ENCODE assay signal across 8 cellular contexts in the genomic region with DNA sequence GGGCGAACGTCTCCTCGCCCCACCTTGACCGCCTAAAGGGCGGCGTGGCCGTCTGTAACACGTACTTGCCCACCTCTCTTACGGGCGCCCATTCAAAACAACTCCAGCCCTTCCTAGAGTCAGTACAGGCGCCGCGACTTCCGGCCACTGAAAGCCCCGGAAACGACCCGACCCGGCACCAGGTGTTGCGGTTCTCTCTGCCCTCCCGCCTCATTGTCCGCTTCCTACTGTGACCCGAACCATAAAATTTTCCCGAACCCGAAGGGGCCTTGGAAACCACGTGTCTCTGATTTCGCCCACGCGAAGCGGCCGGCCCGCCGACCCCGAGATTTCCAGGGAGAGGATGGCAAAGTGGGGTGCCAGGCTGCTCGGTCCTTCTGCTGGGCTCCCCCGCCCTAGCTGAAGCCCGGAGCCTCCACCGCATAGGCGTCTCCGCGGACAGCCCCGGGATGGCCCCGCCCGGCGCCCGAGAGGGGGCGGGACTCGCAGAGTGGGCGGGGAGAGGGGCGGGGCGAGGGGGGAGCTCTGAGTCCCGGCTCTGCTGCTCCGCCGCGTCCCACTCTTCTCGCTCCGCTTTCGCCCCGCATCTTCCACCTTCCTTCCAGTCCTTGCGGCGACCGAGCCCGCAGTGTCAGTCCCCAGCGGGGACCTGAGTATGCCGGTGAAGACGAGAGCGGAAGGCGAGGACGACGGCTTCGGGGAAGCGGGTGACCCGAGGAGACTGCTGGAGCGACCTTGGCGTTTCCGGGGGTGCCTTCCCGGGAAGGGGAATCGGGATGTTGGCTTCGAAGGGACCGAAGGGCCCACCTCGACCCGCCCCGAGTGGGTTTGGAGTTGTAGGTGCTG. TPM values are rescaled to one million over a fixed set of nuclear protein-coding genes. Genes with fewer than 3 reads are reported as not detected.
DNase-seq lines count a peak whose midpoint lies in the region; ATAC-seq and TF ChIP-seq lines count a peak whose summit lies in the region.

No MANE protein-coding gene starts in this region.

- no peak for TF ChIP-seq CTCF in C4-2B (conservative IDR thresholded peaks at IDR 0.05)
- no peak for TF ChIP-seq CTCF in lower leg skin (IDR thresholded peaks at IDR 0.05)

- peak overlapping the region; percentile 97 for H3K27ac ChIP-seq in C4-2B
- peak overlapping the region; percentile 99 for H3K27ac ChIP-seq in duodenal mucosa (ENCODE audit: low read depth, low read length)

- H3K4me1 ChIP-seq in duodenal mucosa (ENCODE audit: control insufficient read depth in 1 of 2, insufficient read depth in 2 of 2, low read length in 2 of 2), result peaks cover 23 to 25% of the 10 kb centered on the region in 2 donors

- POLR2A ChIA-PET in activated CD4-positive, alpha-beta memory T cell treated with anti-CD3 and anti-CD28 coated beads for 36 hours (lab: Charles Lee), result interaction anchor here (0.7 to 1.1 kb wide), 5 partner anchors 11 to 244 kb away, joined by 3 to 4 read pairs (median 3); no protein-coding TSS in a partner anchor

- peak overlapping the region; percentile 89 for H3K27ac Mint-ChIP-seq in activated CD4-positive, alpha-beta memory T cell treated with anti-CD3 and anti-CD28 coated beads for 36 hours

- H3K9me3 ChIP-seq in duodenal mucosa (ENCODE audit: control insufficient read depth in 1 of 2, low read length in 2 of 2), result no peaks in the 10 kb centered on the region

- DNase-seq in NCI-H748 treated with DMSO at 0.1 percent for 48 hours (lab: John Stamatoyannopoulos, UW) (peak; percentile 84), lower leg skin (ENCODE audit: low spot score in 2 of 2) (peak; percentile 80 to 95)
- peak; percentile 88 for DNase-seq in activated CD4-positive, alpha-beta memory T cell treated with anti-CD3 and anti-CD28 coated beads for 36 hours
- DNase-seq in stimulated activated CD4-positive, alpha-beta T cell treated with anti-CD3 and anti-CD28 coated beads, Interleukin-4, amount 100 ng/mL, for 4 hours, result peak; percentile 82 to 84

- peak; percentile 56 for ATAC-seq in GM19438 (IDR thresholded peaks at IDR 0.05; ENCODE audit: low read depth, unreplicated experiment)
- ATAC-seq in HG03571 (IDR thresholded peaks at IDR 0.05; ENCODE audit: unreplicated experiment), result peak; percentile 53

- WGBS in lower leg skin, 2 donors, result 0% methylated on average over 34 to 53 of the region's 82 CpGs

- no peak for TF ChIP-seq POLR2A in lower leg skin (IDR thresholded peaks at IDR 0.05)

- peaks cover 5 to 15% of the 10 kb centered on the region in 2 donors for H3K36me3 ChIP-seq in duodenal mucosa (ENCODE audit: control insufficient read depth in 1 of 2, insufficient read depth in 2 of 2, low read length in 2 of 2)

- H3K9ac ChIP-seq in duodenal mucosa (ENCODE audit: low read depth in 1 of 2, low read length in 2 of 2), result peak overlapping the region; percentile 90 to 95

- H3K36me3 Mint-ChIP-seq in activated CD4-positive, alpha-beta memory T cell treated with anti-CD3 and anti-CD28 coated beads for 36 hours, result peaks cover 7% of the 10 kb centered on the region

- H3K27me3 ChIP-seq in duodenal mucosa (ENCODE audit: control insufficient read depth in 1 of 2, insufficient read depth in 2 of 2, low read length in 2 of 2), result no peaks in the 10 kb centered on the region

- CTCF ChIA-PET in activated CD4-positive, alpha-beta memory T cell treated with anti-CD3 and anti-CD28 coated beads for 36 hours (lab: Charles Lee), result interaction anchor here (0.7 to 5.1 kb wide), 11 partner anchors 8 to 413 kb away, joined by 3 to 48 read pairs (median 3); partner anchors contain the start of gene BBLN

- H3K4me1 Mint-ChIP-seq in activated CD4-positive, alpha-beta memory T cell treated with anti-CD3 and anti-CD28 coated beads for 36 hours (ENCODE audit: low read depth), result peaks cover 28% of the 10 kb centered on the region

- H3K27me3 Mint-ChIP-seq in activated CD4-positive, alpha-beta memory T cell treated with anti-CD3 and anti-CD28 coated beads for 36 hours, result no peaks in the 10 kb centered on the region

- H3K4me3 Mint-ChIP-seq in activated CD4-positive, alpha-beta memory T cell treated with anti-CD3 and anti-CD28 coated beads for 36 hours, result peak overlapping the region; percentile 96

- intact Hi-C loops in activated CD4-positive, alpha-beta memory T cell treated with anti-CD3 and anti-CD28 coated beads for 36 hours (cut with micrococcal nuclease), result loop anchor here (1.0 to 5.0 kb wide), 6 partner anchors 11 to 341 kb away; partner anchors contain the start of genes BBLN, CDK9, CIZ1 and ODF2
- intact Hi-C loops in lower leg skin (cut with DNase I; ENCODE audit: low total_unique reads), result no loop called here

- H3K4me3 ChIP-seq in duodenal mucosa (ENCODE audit: low read depth in 1 of 2, low read length in 2 of 2) (peak overlapping the region; percentile 94 to 95), lower leg skin (ENCODE audit: low read depth, poor library complexity, severe bottlenecking) (peak overlapping the region; percentile 96)

- no peaks in the 10 kb centered on the region for H3K9me3 Mint-ChIP-seq in activated CD4-positive, alpha-beta memory T cell treated with anti-CD3 and anti-CD28 coated beads for 36 hours

RNA-seq across cellular contexts. Expression of gene PTGES2, which starts 0.7 kb away (rescaled TPM):
- 10 to 100 TPM; 43.4 to 43.6 TPM for total RNA-seq in activated CD4-positive, alpha-beta memory T cell treated with anti-CD3 and anti-CD28 coated beads for 36 hours
- 10 to 100 TPM; 32.6 to 66.5 (median 56.3) TPM for total RNA-seq in lower leg skin

RNA-seq across cellular contexts. Expression of gene LCN2, which starts 21.0 kb away (rescaled TPM):
- not detected for total RNA-seq in activated CD4-positive, alpha-beta memory T cell treated with anti-CD3 and anti-CD28 coated beads for 36 hours
- 10 to 100 TPM in 2 of 4 donors, 1 to 10 TPM in 2; 3.7 to 33.8 (median 19.1) TPM for total RNA-seq in lower leg skin

RNA-seq across cellular contexts. Expression of gene BBLN, which starts 31.9 kb away (rescaled TPM):
- 10 to 100 TPM; 86.9 to 90.1 TPM for total RNA-seq in activated CD4-positive, alpha-beta memory T cell treated with anti-CD3 and anti-CD28 coated beads for 36 hours
- total RNA-seq in lower leg skin, result 100 to 1,000 TPM; 288 to 606 (median 392) TPM

Comparison
In these comparisons a context has a peak if more than half of its experiments do, and no peak if none do; other contexts are left out.
1. Peak in every context shown above with its lines: DNase-seq, ATAC-seq, H3K4me3 ChIP-seq and H3K27ac ChIP-seq.
2. RNA of gene LCN2, which starts 21.0 kb away (total RNA-seq): 3.7 to 33.8 TPM in lower leg skin; not detected in activated CD4-positive, alpha-beta memory T cell treated with anti-CD3 and anti-CD28 coated beads for 36 hours; every median in the first group is over 4 times any median in the second.